ENCODE assay signal across 28 cellular contexts in the genomic region with DNA sequence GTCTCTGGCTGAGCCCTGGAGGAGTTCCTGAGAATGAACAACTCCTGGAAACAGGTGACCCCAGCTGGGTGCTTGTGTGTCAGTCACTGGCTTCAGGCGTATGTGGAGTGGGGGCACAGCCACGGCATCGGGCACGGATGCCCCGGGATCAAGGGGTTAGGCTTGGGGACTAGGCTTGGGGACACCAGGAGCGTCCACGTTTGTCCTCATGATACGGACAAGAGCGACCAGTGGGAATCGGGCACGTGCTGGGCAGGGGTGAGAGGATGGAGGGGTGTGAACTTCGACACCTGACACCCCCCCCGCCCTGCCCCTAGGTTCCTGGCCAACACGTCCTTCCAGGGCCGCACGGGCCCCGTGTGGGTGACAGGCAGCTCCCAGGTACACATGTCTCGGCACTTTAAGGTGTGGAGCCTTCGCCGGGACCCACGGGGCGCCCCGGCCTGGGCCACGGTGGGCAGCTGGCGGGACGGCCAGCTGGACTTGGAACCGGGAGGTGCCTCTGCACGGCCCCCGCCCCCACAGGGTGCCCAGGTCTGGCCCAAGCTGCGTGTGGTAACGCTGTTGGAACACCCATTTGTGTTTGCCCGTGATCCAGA. TPM values are rescaled to one million over a fixed set of nuclear protein-coding genes. Genes with fewer than 3 reads are reported as not detected.
A peak's percentile ranks its signal among the peaks of the same experiment; 100 is the strongest.
DNase-seq lines count a peak whose midpoint lies in the region; ATAC-seq and TF ChIP-seq lines count a peak whose summit lies in the region.
"Had no signal": no experiment of that assay in that cellular context is flagged by ENCODE, and none has a peak within 500 bp of the region (broad histone marks: within the 10 kb centered on the region; RNA-seq: fewer than 3 reads in every experiment).

No MANE protein-coding gene starts in this region.

- no peaks in the 10 kb centered on the region for H3K9me3 ChIP-seq in PC-9 (ENCODE audit: insufficient read depth, low read depth)
- no peaks in the 10 kb centered on the region for H3K9me3 ChIP-seq in transverse colon
- H3K9me3 ChIP-seq: A549; BLaER1 treated with 17β-estradiol and CSF1 and Interleukin-3, amounts not matched to agents 10 nM and 100 nM; HAP-1; MG63; SJSA1 had no signal

- no peak for TF ChIP-seq EP300 in transverse colon (IDR thresholded peaks at IDR 0.05; ENCODE audit: low read depth)

- in situ Hi-C loops in transverse colon (cut with MboI; ENCODE audit: low pct_ligation_motif_present in 1 of 4, low pct_unique_long_range_greater_than_20kb in 1 of 4, low sequenced_read_pairs in 3 of 4), result no loop called here

- H2AFZ ChIP-seq in PC-9, result no peak overlapping the region
- H2AFZ ChIP-seq: GM23248 had no signal

- TF ChIP-seq CTCF in PC-9 (conservative IDR thresholded peaks at IDR 0.05) (no peak), neural crest cell (conservative IDR thresholded peaks at IDR 0.05) (no peak), transverse colon (IDR thresholded peaks at IDR 0.05) (no peak)

- no peak for TF ChIP-seq POLR2A in transverse colon (IDR thresholded peaks at IDR 0.05)

- H3K4me1 Mint-ChIP-seq in neural crest cell, result peaks cover under 1% of the 10 kb centered on the region

- H3K36me3 ChIP-seq in H7 (replicated peaks; ENCODE audit: control insufficient read depth, insufficient read depth, low read length), result no peaks in the 10 kb centered on the region
- H3K36me3 ChIP-seq in PC-9 (ENCODE audit: low read depth), result no peaks in the 10 kb centered on the region
- no peaks in the 10 kb centered on the region for H3K36me3 ChIP-seq in transverse colon
- H3K36me3 ChIP-seq: HAP-1, MG63 had no signal

- H3K9me2 ChIP-seq in PC-9 (ENCODE audit: insufficient read depth), result no peaks in the 10 kb centered on the region

- H3K27me3 ChIP-seq in H7 (ENCODE audit: control insufficient read depth, insufficient read depth, low read length) (peaks cover 15% of the 10 kb centered on the region), PC-9 (ENCODE audit: insufficient read depth, low read depth) (peaks cover 13% of the 10 kb centered on the region; the same call in 1 of the 2 replicates), transverse colon (peaks cover 41% of the 10 kb centered on the region)

- CTCF ChIA-PET in PC-9 (lab: Charles Lee), result interaction anchor here (0.7 kb wide), 1 partner anchor 106 kb away, joined by 3 read pairs; no protein-coding TSS in a partner anchor

- H3K36me3 Mint-ChIP-seq in neural crest cell (ENCODE audit: low read depth), result peaks cover 7% of the 10 kb centered on the region

- peaks cover 37% of the 10 kb centered on the region for H3K27me3 Mint-ChIP-seq in neural crest cell (ENCODE audit: low read depth)

- H4K20me1 ChIP-seq in PC-9 (ENCODE audit: insufficient read depth), result no peaks in the 10 kb centered on the region; the same call in 1 of the 2 replicates

- no peaks in the 10 kb centered on the region for H3K9me3 Mint-ChIP-seq in neural crest cell
- H3K9me3 Mint-ChIP-seq: CD4-positive, alpha-beta T cell had no signal

- H3K4me1 ChIP-seq in PC-9 (replicated peaks; ENCODE audit: insufficient read depth) (no peaks in the 10 kb centered on the region), transverse colon (peaks cover 0 to 15% (median 7%) of the 10 kb centered on the region in 4 donors)

- intact Hi-C loops in PC-9 (cut with micrococcal nuclease; ENCODE audit: unreplicated experiment) (no loop called here), transverse colon (cut with DNase I; ENCODE audit: low total_unique reads) (no loop called here)

- no peak overlapping the region for H3K4me2 ChIP-seq in PC-9
- H3K4me2 ChIP-seq: A549; BLaER1 treated with 17β-estradiol and CSF1 and Interleukin-3, amounts not matched to agents 10 nM and 100 nM had no signal

- H3K4me3 Mint-ChIP-seq in neural crest cell, result peak overlapping the region; percentile 34
- H3K4me3 Mint-ChIP-seq: CD4-positive, alpha-beta T cell; HFFc6 had no signal

- TSS peak; percentile 12 for BruUV-seq in PC-9 (replicated peaks; lab: Mats Ljungman, UMichigan)

- no peak overlapping the region for H3K27ac ChIP-seq in PC-9
- no peak overlapping the region for H3K27ac ChIP-seq in transverse colon
- H3K27ac ChIP-seq: A549; BLaER1 treated with 17β-estradiol and CSF1 and Interleukin-3, amounts not matched to agents 10 nM and 100 nM; GM23248; SJSA1 had no signal

- DNase-seq in H7 (peak; percentile 78), PC-9 (no peak), neural crest cell (ENCODE audit: low read depth, low spot score) (no peak), transverse colon (no peak)
- no peak for DNase-seq in stimulated activated naive CD8-positive, alpha-beta T cell treated with anti-CD3 and anti-CD28 coated beads, Interleukin-15, Interleukin-2, amounts not matched to agents 100 U/mL and 50 U/mL, for 24 hours
- DNase-seq: AML-193; CD4-positive, alpha-beta T cell; EL; GDM1; GM23248; HFFc6; KG1; MG63; NCI-H1105 treated with DMSO at 0.1 percent for 48 hours; NCI-H146; NCI-H1930; NCI-H446; NCI-H526; NCI-H82; NK-92 treated with Interleukin-12 subunit alpha and Interleukin-12 subunit beta, amount 100 ng/mL, for 24 hours; Right ventricle myocardium superior; RPMI8226 had no signal

- POLR2A ChIA-PET in PC-9 (lab: Charles Lee; ENCODE audit: unreplicated experiment), result no interaction called here

- no peak overlapping the region for H3K27ac Mint-ChIP-seq in neural crest cell (ENCODE audit: unreplicated experiment)
- H3K27ac Mint-ChIP-seq: CD4-positive, alpha-beta T cell; HFFc6 had no signal

- H3K79me2 ChIP-seq in PC-9 (ENCODE audit: low read depth), result no peaks in the 10 kb centered on the region

- ATAC-seq in stimulated activated naive CD8-positive, alpha-beta T cell treated with anti-CD3 and anti-CD28 coated beads, Interleukin-15, Interleukin-2, amounts not matched to agents 100 U/mL and 50 U/mL, for 24 hours, result no peak
- ATAC-seq: A549, GM12878 had no signal

- H3K4me3 ChIP-seq in H7 (ENCODE audit: insufficient read depth, low read depth, low read length), result no peak overlapping the region
- H3K4me3 ChIP-seq in PC-9, result no peak overlapping the region
- no peak overlapping the region for H3K4me3 ChIP-seq in transverse colon
- H3K4me3 ChIP-seq: A549; BLaER1 treated with 17β-estradiol and CSF1 and Interleukin-3, amounts not matched to agents 10 nM and 100 nM; GM12878; GM23248; HAP-1; MG63; SJSA1 had no signal

- WGBS in transverse colon (ENCODE audit: low coverage in 1 of 2), 2 donors, result 70% methylated on average over 29 of the region's 32 CpGs; no CpG with 5 or more reads in 1 of the 2 donors

- H3F3A ChIP-seq in PC-9 (ENCODE audit: insufficient read depth, low read depth), result peaks cover 12% of the 10 kb centered on the region; the same call in 1 of the 2 replicates

RNA-seq across cellular contexts. Expression of a gene that starts 4.1 kb away (rescaled TPM):
- total RNA-seq in H7 (2014; rRNA removed; shearing (Covaris generic)), result 0.03 and 0.07 TPM in 2 replicates
- total RNA-seq in PC-9 (2021) (0.11 and 0.13 TPM in 2 replicates), neural crest cell (0.12 TPM in 1 of 2 replicates, not detected in the other), transverse colon (1 to 10 TPM in 1 of 4 donors, not detected in 3; 1.6 TPM)
- total RNA-seq: HT1080, Right ventricle myocardium superior, SJSA1 had no signal

RNA-seq across cellular contexts. Expression of a gene that starts 16.6 kb away (rescaled TPM):
- 153 and 185 TPM in 2 replicates for total RNA-seq in H7 (2014; rRNA removed; shearing (Covaris generic))
- 155 and 162 TPM in 2 replicates for total RNA-seq in PC-9 (2021)
- total RNA-seq in neural crest cell, result 164 and 170 TPM in 2 replicates
- 100 to 1,000 TPM; 226 to 676 (median 303) TPM for total RNA-seq in transverse colon

RNA-seq across cellular contexts. Expression of a gene that starts 17.0 kb away (rescaled TPM):
- not detected in 2 replicates for total RNA-seq in H7 (2014; rRNA removed; shearing (Covaris generic))
- total RNA-seq in PC-9 (2021), result not detected in 2 replicates
- not detected in 2 replicates for total RNA-seq in neural crest cell
- not detected for total RNA-seq in transverse colon
- total RNA-seq: CD4-positive, alpha-beta T cell; GM12878; GM23248; HFFc6; HT1080; Right ventricle myocardium superior; SJSA1 had no signal

RNA-seq across cellular contexts. Expression of a gene that starts 20.2 kb away (rescaled TPM):
- total RNA-seq in H7 (2014; rRNA removed; shearing (Covaris generic)), result 107 and 140 TPM in 2 replicates
- 61.5 and 95.3 TPM in 2 replicates for total RNA-seq in PC-9 (2021)
- 65.2 and 67.4 TPM in 2 replicates for total RNA-seq in neural crest cell
- 10 to 100 TPM; 23.1 to 47.4 (median 39.0) TPM for total RNA-seq in transverse colon

RNA-seq across cellular contexts. Expression of a gene that starts 22.1 kb away (rescaled TPM):
- total RNA-seq in H7 (2014; rRNA removed; shearing (Covaris generic)), result 440 and 495 TPM in 2 replicates
- 168 and 206 TPM in 2 replicates for total RNA-seq in PC-9 (2021)
- 140 and 141 TPM in 2 replicates for total RNA-seq in neural crest cell
- 10 to 100 TPM; 39.2 to 57.6 (median 48.2) TPM for total RNA-seq in transverse colon
